ENCODE assay signal across 24 cellular contexts in the genomic region with DNA sequence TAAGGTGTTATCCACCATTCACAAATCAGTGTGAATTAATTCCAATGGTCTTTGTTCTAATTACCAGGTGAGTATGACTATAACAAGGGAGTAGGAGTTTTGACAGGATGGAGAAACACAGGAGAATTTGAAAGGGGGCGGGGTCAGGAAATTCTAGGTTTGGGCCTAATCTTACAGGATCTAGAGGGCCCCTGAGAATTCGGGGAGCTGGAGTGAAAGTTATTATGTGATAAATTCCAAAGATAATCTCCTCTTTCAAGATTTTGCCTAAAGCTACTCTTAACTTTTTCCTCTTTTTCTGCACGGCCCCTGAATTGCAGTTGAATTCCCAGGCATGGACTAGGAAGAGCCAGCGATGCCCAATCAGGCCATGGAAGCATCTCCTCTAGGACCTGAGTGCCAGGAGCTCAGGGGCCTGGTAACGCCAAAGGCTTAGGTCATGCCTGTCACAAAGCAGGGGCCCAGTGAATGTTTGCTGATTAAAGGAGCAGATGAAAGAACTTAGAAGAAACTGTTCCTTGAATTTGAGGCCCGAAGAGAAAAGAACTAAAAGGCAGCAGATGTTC.
DNase-seq lines count a peak whose midpoint lies in the region; ATAC-seq, FAIRE-seq and TF ChIP-seq lines count a peak whose summit lies in the region.
"Had no signal": no experiment of that assay in that cellular context is flagged by ENCODE, and none has a peak within 500 bp of the region (broad histone marks: within the 10 kb centered on the region; RNA-seq: fewer than 3 reads in every experiment).

No MANE protein-coding gene starts in this region.

- H3K36me3 Mint-ChIP-seq in GM23338 (ENCODE audit: low read depth) = peaks cover 14% of the 10 kb centered on the region; the same call in 2 of the 3 replicates
- H3K36me3 Mint-ChIP-seq in nephron progenitor cell (ENCODE audit: low read depth) = peaks cover 15% of the 10 kb centered on the region
- H3K36me3 Mint-ChIP-seq: stimulated activated effector memory CD8-positive, alpha-beta T cell treated with anti-CD3 and anti-CD28 coated beads, Interleukin-12 subunit alpha, Interleukin-12 subunit beta, amount 100 ng/mL, for 72 hours had no signal

- 0 out of 2 replicates have a peak, but pooled peaks cover 3% of the 10 kb centered on the region for H3F3A ChIP-seq in GM23338 (replicated peaks; ENCODE audit: low read depth)

- no peak overlapping the region for H3K27ac Mint-ChIP-seq in GM23338
- H3K27ac Mint-ChIP-seq in nephron progenitor cell = peak overlapping the region; percentile 93
- H3K27ac Mint-ChIP-seq: activated T-helper 1 cell treated with anti-CD3 and anti-CD28 coated beads, Interleukin-12 subunit alpha, Interleukin-12 subunit beta, Interleukin-2, Interleukin-4 antibody, amounts not matched to agents 30 ng/mL and 10 ng/mL and 1 ng/mL, durations not matched to agents 14 hours and 24 hours and 36 hours; stimulated activated effector memory CD8-positive, alpha-beta T cell treated with anti-CD3 and anti-CD28 coated beads, Interleukin-12 subunit alpha, Interleukin-12 subunit beta, amount 100 ng/mL, for 72 hours had no signal

- DNase-seq in GM23338 (ENCODE audit: low spot score) = no peak
- peak; percentile 70 for DNase-seq in cerebellar cortex (ENCODE audit: low spot score)
- no peak for DNase-seq in nephron progenitor cell
- DNase-seq in SKM-1 treated with dmso at 0.1 percent for 144 hours (lab: John Stamatoyannopoulos, UW; ENCODE audit: unreplicated experiment) = no peak
- no peak for DNase-seq in activated CD4-positive, alpha-beta T cell treated with anti-CD3 and anti-CD28 coated beads for 4 hours
- DNase-seq in HK-2 (ENCODE audit: unreplicated experiment) = no peak
- no peak for DNase-seq in 8988T
- DNase-seq: activated CD4-positive, alpha-beta T cell treated with anti-CD3 and anti-CD28 coated beads, Interleukin-2, amount 50 U/mL, for 4 hours; activated naive CD4-positive, alpha-beta T cell treated with anti-CD3 and anti-CD28 coated beads, Interleukin-2, amount 50 U/mL, for 16 hours; amygdala; C1 segment of cervical spinal cord; esophagus squamous epithelium; KG1; kidney; NCI-H510A treated with DMSO at 0.1 percent for 48 hours; nucleus accumbens had no signal

- H3K4me1 ChIP-seq in GM23338 (ENCODE audit: insufficient read depth) = peaks cover 33% of the 10 kb centered on the region
- H3K4me1 ChIP-seq: gastroesophageal sphincter had no signal

- peak; percentile 35; the same call in 2 of the 3 replicates for ATAC-seq in GM23338
- ATAC-seq: gastroesophageal sphincter; stimulated activated effector memory CD8-positive, alpha-beta T cell treated with anti-CD3 and anti-CD28 coated beads, Interleukin-12 subunit alpha, Interleukin-12 subunit beta, amount 100 ng/mL, for 72 hours had no signal

- H3K4me1 Mint-ChIP-seq in GM23338 (peaks cover 54% of the 10 kb centered on the region), nephron progenitor cell (peaks cover 53% of the 10 kb centered on the region)
- H3K4me1 Mint-ChIP-seq: stimulated activated effector memory CD8-positive, alpha-beta T cell treated with anti-CD3 and anti-CD28 coated beads, Interleukin-12 subunit alpha, Interleukin-12 subunit beta, amount 100 ng/mL, for 72 hours had no signal

- H3K9me2 ChIP-seq in GM23338 (ENCODE audit: insufficient read depth) = 0 out of 2 replicates have a peak, but pooled peaks cover 2% of the 10 kb centered on the region

- TF ChIP-seq CTCF in GM23338 (conservative IDR thresholded peaks at IDR 0.05; ENCODE audit: low read depth in 2 of 2) = no peak
- no peak for TF ChIP-seq CTCF in nephron progenitor cell (IDR thresholded peaks at IDR 0.05)

- H4K20me1 ChIP-seq in GM23338 (replicated peaks; ENCODE audit: insufficient read depth) = no peaks in the 10 kb centered on the region; the same call in 1 of the 2 replicates

- no peak overlapping the region for H3K4me3 Mint-ChIP-seq in GM23338
- H3K4me3 Mint-ChIP-seq in nephron progenitor cell = no peak overlapping the region
- H3K4me3 Mint-ChIP-seq: activated T-helper 1 cell treated with anti-CD3 and anti-CD28 coated beads, Interleukin-12 subunit alpha, Interleukin-12 subunit beta, Interleukin-2, Interleukin-4 antibody, amounts not matched to agents 30 ng/mL and 10 ng/mL and 1 ng/mL, durations not matched to agents 14 hours and 24 hours and 36 hours; stimulated activated effector memory CD8-positive, alpha-beta T cell treated with anti-CD3 and anti-CD28 coated beads, Interleukin-12 subunit alpha, Interleukin-12 subunit beta, amount 100 ng/mL, for 72 hours had no signal

- no peaks in the 10 kb centered on the region for H3K27me3 ChIP-seq in GM23338 (ENCODE audit: insufficient read depth)
- H3K27me3 ChIP-seq: esophagus squamous epithelium, gastroesophageal sphincter had no signal

- H3K9me3 Mint-ChIP-seq in GM23338 = no peaks in the 10 kb centered on the region
- no peaks in the 10 kb centered on the region for H3K9me3 Mint-ChIP-seq in nephron progenitor cell
- H3K9me3 Mint-ChIP-seq: activated T-helper 1 cell treated with anti-CD3 and anti-CD28 coated beads, Interleukin-12 subunit alpha, Interleukin-12 subunit beta, Interleukin-2, Interleukin-4 antibody, amounts not matched to agents 30 ng/mL and 10 ng/mL and 1 ng/mL, durations not matched to agents 14 hours and 24 hours and 36 hours; stimulated activated effector memory CD8-positive, alpha-beta T cell treated with anti-CD3 and anti-CD28 coated beads, Interleukin-12 subunit alpha, Interleukin-12 subunit beta, amount 100 ng/mL, for 72 hours had no signal

- no peak overlapping the region for H3K4me3 ChIP-seq in GM23338
- H3K4me3 ChIP-seq: coronary artery, esophagus squamous epithelium, gastroesophageal sphincter had no signal

- peak; percentile 6 for FAIRE-seq in A204.1 (lab: Jason Lieb, UNC)
- FAIRE-seq: bronchial epithelial cell, GM19239, kidney, urothelium cell line had no signal

- no peak overlapping the region for H2AFZ ChIP-seq in GM23338

- H3K27me3 Mint-ChIP-seq in GM23338 (ENCODE audit: insufficient read depth, low read depth, poor library complexity) (peaks cover 2% of the 10 kb centered on the region), nephron progenitor cell (ENCODE audit: low read depth, poor library complexity) (peaks cover 3% of the 10 kb centered on the region)

- H3K27ac ChIP-seq in GM23338 (ENCODE audit: low read depth) = no peak overlapping the region
- H3K27ac ChIP-seq: coronary artery, esophagus squamous epithelium, gastroesophageal sphincter had no signal

- no peaks in the 10 kb centered on the region for H3K79me2 ChIP-seq in GM23338 (replicated peaks; ENCODE audit: insufficient read depth)

- H3K36me3 ChIP-seq in GM23338 (ENCODE audit: insufficient read depth) = no peaks in the 10 kb centered on the region
- H3K36me3 ChIP-seq: esophagus squamous epithelium, gastroesophageal sphincter had no signal

- peak overlapping the region; percentile 55; the same call in 1 of the 2 replicates for H3K4me2 ChIP-seq in GM23338

TF ChIP-seq in GM23338, 12 proteins besides CTCF, POLR2A, EP300 and RAD21 (continues in another document):
- no peak for TF ChIP-seq POLR2AphosphoS5 (IDR thresholded peaks at IDR 0.05; ENCODE audit: low read depth)
